In genomic region chr15:88982304-88982945, GRCh38 we compare ENCODE assay signal across 9 cellular contexts.
A peak's percentile ranks its signal among the peaks of the same experiment; 100 is the strongest.
DNase-seq lines count a peak whose midpoint lies in the region; ATAC-seq lines count a peak whose summit lies in the region.
"Had no signal": no experiment of that assay in that cellular context is flagged by ENCODE, and none has a peak within 500 bp of the region (broad histone marks: within the 10 kb centered on the region; RNA-seq: fewer than 3 reads in every experiment).

No MANE protein-coding gene starts in this region.

- no peak overlapping the region for H3K4me3 Mint-ChIP-seq in stimulated activated naive B cell treated with anti-CD40 and anti-IgM and Interleukin-4, amounts not matched to agents 10 μg/mL and 1 μg/mL and 100 μg/mL, for 72 hours
- H3K4me3 Mint-ChIP-seq: activated naive CD8-positive, alpha-beta T cell had no signal

- peak overlapping the region; percentile 41 to 77 (median 66) for H3K4me2 ChIP-seq in BLaER1 treated with 17β-estradiol and CSF1 and Interleukin-3, amounts not matched to agents 10 nM and 100 nM

- peak overlapping the region in 2 of 11 experiments; percentile 14 to 22; a peak in 3 of 22 replicates for H3K9ac ChIP-seq in BLaER1 treated with 17β-estradiol and CSF1 and Interleukin-3, amounts not matched to agents 10 nM and 100 nM

- no peak overlapping the region for H3K27ac Mint-ChIP-seq in stimulated activated naive B cell treated with anti-CD40 and anti-IgM and Interleukin-4, amounts not matched to agents 10 μg/mL and 1 μg/mL and 100 μg/mL, for 72 hours
- H3K27ac Mint-ChIP-seq: activated naive CD8-positive, alpha-beta T cell had no signal

- no peaks in the 10 kb centered on the region for H3K9me3 Mint-ChIP-seq in stimulated activated naive B cell treated with anti-CD40 and anti-IgM and Interleukin-4, amounts not matched to agents 10 μg/mL and 1 μg/mL and 100 μg/mL, for 72 hours

- H3K36me3 Mint-ChIP-seq in stimulated activated naive B cell treated with anti-CD40 and anti-IgM and Interleukin-4, amounts not matched to agents 10 μg/mL and 1 μg/mL and 100 μg/mL, for 72 hours = no peaks in the 10 kb centered on the region
- H3K36me3 Mint-ChIP-seq: activated naive CD8-positive, alpha-beta T cell had no signal

- ATAC-seq in GM21360 (IDR thresholded peaks at IDR 0.05; ENCODE audit: unreplicated experiment) = peak; percentile 99
- ATAC-seq in HG03469 (IDR thresholded peaks at IDR 0.05; ENCODE audit: unreplicated experiment) = peak; percentile 99
- ATAC-seq in esophagus mucosa = peak; percentile 43
- ATAC-seq in stimulated activated naive B cell treated with anti-CD40 and anti-IgM and Interleukin-4, amounts not matched to agents 10 μg/mL and 1 μg/mL and 100 μg/mL, for 72 hours (replicated peaks) = peak; percentile 99 to 100
- ATAC-seq in activated CD4-positive, CD25-positive, alpha-beta regulatory T cell treated with anti-CD3 and anti-CD28 coated beads, Interleukin-2, amount 50 U/mL, for 24 hours = no peak

- peak; percentile 44 for DNase-seq in stimulated activated naive B cell treated with anti-CD40 and anti-IgM and Interleukin-4, amounts not matched to agents 10 μg/mL and 1 μg/mL and 100 μg/mL, for 72 hours
- no peak for DNase-seq in occipital lobe (lab: John Stamatoyannopoulos, UW)
- DNase-seq in activated effector memory CD4-positive, alpha-beta T cell treated with Interleukin-2 at 50 U/mL for 16 hours = no peak

- no peaks in the 10 kb centered on the region for H3K9me3 ChIP-seq in BLaER1 treated with 17β-estradiol and CSF1 and Interleukin-3, amounts not matched to agents 10 nM and 100 nM (replicated peaks in 1 of 11)

- H3K4me1 Mint-ChIP-seq in stimulated activated naive B cell treated with anti-CD40 and anti-IgM and Interleukin-4, amounts not matched to agents 10 μg/mL and 1 μg/mL and 100 μg/mL, for 72 hours = peaks cover 8 to 12% of the 10 kb centered on the region in 2 donors

- no peak overlapping the region for H3K4me3 ChIP-seq in BLaER1 treated with 17β-estradiol and CSF1 and Interleukin-3, amounts not matched to agents 10 nM and 100 nM

- peaks cover 2 to 6% of the 10 kb centered on the region in 2 donors for H3K27me3 Mint-ChIP-seq in stimulated activated naive B cell treated with anti-CD40 and anti-IgM and Interleukin-4, amounts not matched to agents 10 μg/mL and 1 μg/mL and 100 μg/mL, for 72 hours
- H3K27me3 Mint-ChIP-seq: activated naive CD8-positive, alpha-beta T cell had no signal

- H3K36me3 ChIP-seq in BLaER1 treated with 17β-estradiol and CSF1 and Interleukin-3, amounts not matched to agents 10 nM and 100 nM = no peaks in the 10 kb centered on the region

- H3K27me3 ChIP-seq in BLaER1 treated with 17β-estradiol and CSF1 and Interleukin-3, amounts not matched to agents 10 nM and 100 nM = no peaks in the 10 kb centered on the region

- peaks cover 16 to 22% (median 19%) of the 10 kb centered on the region in 10 experiments for H3K4me1 ChIP-seq in BLaER1 treated with 17β-estradiol and CSF1 and Interleukin-3, amounts not matched to agents 10 nM and 100 nM

- H4K20me1 ChIP-seq in BLaER1 treated with 17β-estradiol and CSF1 and Interleukin-3, amounts not matched to agents 10 nM and 100 nM = no peaks in the 10 kb centered on the region

- H3K27ac ChIP-seq in BLaER1 treated with 17β-estradiol and CSF1 and Interleukin-3, amounts not matched to agents 10 nM and 100 nM = peak overlapping the region in 2 of 11 experiments; percentile 4 to 20; a peak in 2 of 22 replicates

Comparison
In these comparisons a context has a peak if more than half of its experiments do, and no peak if none do; other contexts are left out.
1. ATAC-seq: peak in GM21360 (single experiment), HG03469 (single experiment), esophagus mucosa (single experiment) and stimulated activated naive B cell treated with anti-CD40 and anti-IgM and Interleukin-4, amounts not matched to agents 10 μg/mL and 1 μg/mL and 100 μg/mL, for 72 hours (2 of 2); none in activated CD4-positive, CD25-positive, alpha-beta regulatory T cell treated with anti-CD3 and anti-CD28 coated beads, Interleukin-2, amount 50 U/mL, for 24 hours (0 of 2).